ENCODE assay signal across 11 cellular contexts in the genomic region with DNA sequence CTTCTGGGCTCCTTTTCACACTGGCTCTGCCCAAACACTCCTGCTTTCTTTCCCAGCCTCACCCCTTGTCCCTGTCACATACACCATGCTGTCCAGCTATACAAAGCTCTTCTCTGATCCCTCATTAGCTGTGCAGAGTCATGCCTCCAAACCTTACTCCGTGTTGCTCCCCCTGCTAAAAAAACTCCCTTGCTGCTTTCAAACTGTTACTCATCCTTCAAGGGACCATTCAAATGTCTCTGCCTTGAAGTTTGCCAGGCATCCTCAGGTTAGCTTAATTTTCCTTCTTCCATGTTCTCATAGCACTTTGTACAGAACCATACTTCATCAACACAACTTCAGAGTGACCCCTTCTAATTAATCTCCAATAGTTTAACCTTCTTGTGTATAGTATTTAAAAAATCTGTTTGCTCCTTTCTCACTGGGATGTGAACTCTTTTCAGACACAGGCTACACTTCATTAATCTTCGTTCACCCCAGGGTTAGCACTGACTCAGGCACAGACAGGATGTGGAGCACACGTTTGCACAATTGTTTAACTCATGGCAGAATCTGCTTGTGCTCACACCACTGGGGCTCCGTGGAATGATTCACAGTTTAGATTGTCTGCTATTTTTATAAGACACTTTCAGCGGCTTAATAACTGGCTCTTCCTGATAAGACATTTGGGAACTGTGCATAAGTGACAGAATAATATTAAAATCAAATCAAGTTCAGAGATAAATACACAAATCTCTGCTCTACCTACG. TPM values are rescaled to one million over a fixed set of nuclear protein-coding genes. Genes with fewer than 3 reads are reported as not detected.
DNase-seq lines count a peak whose midpoint lies in the region; FAIRE-seq and TF ChIP-seq lines count a peak whose summit lies in the region.
"Had no signal": no experiment of that assay in that cellular context is flagged by ENCODE, and none has a peak within 500 bp of the region (broad histone marks: within the 10 kb centered on the region; RNA-seq: fewer than 3 reads in every experiment).

No MANE protein-coding gene starts in this region.

- FAIRE-seq in RCC 7860 (lab: Jason Lieb, UNC) = peak; percentile 96
- FAIRE-seq: urothelium cell line had no signal

- H3K36me3 ChIP-seq in DOHH2 (ENCODE audit: control insufficient read depth, low read length) (no peaks in the 10 kb centered on the region; the same call in 1 of the 2 replicates), kidney epithelial cell (ENCODE audit: control insufficient read depth, insufficient read depth, low read length) (no peaks in the 10 kb centered on the region)

- H3K9me2 ChIP-seq in DOHH2 (replicated peaks; ENCODE audit: control insufficient read depth, low read length) = no peaks in the 10 kb centered on the region

- H3K4me3 ChIP-seq in DOHH2 (ENCODE audit: low read length) (peak overlapping the region; percentile 51), kidney epithelial cell (ENCODE audit: low read depth, low read length) (no peak overlapping the region)

- peak overlapping the region; percentile 74 for H3K4me2 ChIP-seq in DOHH2 (ENCODE audit: low read length)

- in situ Hi-C loops in GM13976 (cut with MboI; ENCODE audit: low sequenced_read_pairs, unreplicated experiment) = no loop called here

- TF ChIP-seq CTCF in DOHH2 (IDR thresholded peaks at IDR 0.05; ENCODE audit: low read depth, low read length, poor library complexity, severe bottlenecking) = no peak
- no peak for TF ChIP-seq CTCF in kidney epithelial cell (IDR thresholded peaks at IDR 0.05; ENCODE audit: insufficient read depth, low read length, poor library complexity, severe bottlenecking)
- no peak for TF ChIP-seq CTCF in GM13976 (IDR thresholded peaks at IDR 0.05; ENCODE audit: borderline replicate concordance, control extremely low read depth, extremely low read depth, insufficient read depth, missing control alignments)
- TF ChIP-seq CTCF in GM20000 (IDR thresholded peaks at IDR 0.05; ENCODE audit: extremely low read depth, missing control alignments) = no peak

- peaks cover 2% of the 10 kb centered on the region; the same call in 1 of the 2 replicates for H3K79me2 ChIP-seq in DOHH2 (ENCODE audit: control insufficient read depth, low read length)

- H3K27me3 ChIP-seq in DOHH2 (ENCODE audit: control insufficient read depth, low read length) = no peaks in the 10 kb centered on the region
- H3K27me3 ChIP-seq in kidney epithelial cell (ENCODE audit: control insufficient read depth, insufficient read depth, low read length) = no peaks in the 10 kb centered on the region

- H3K4me1 ChIP-seq in DOHH2 (ENCODE audit: control insufficient read depth, low read length) = peaks cover 64% of the 10 kb centered on the region

- peak overlapping the region; percentile 68 for H3K27ac ChIP-seq in DOHH2 (ENCODE audit: low read depth, low read length)

- H4K20me1 ChIP-seq in DOHH2 (ENCODE audit: control insufficient read depth, insufficient read depth, low read depth, low read length) = no peaks in the 10 kb centered on the region

- H3K9me3 ChIP-seq in DOHH2 (ENCODE audit: control insufficient read depth, insufficient read depth, low read length) = no peaks in the 10 kb centered on the region

- peak; percentile 77 for DNase-seq in HCEC 1CT
- DNase-seq in RCC 7860 (ENCODE audit: low spot score) = peak; percentile 78
- DNase-seq in kidney epithelial cell (ENCODE audit: low read depth) = peak; percentile 78
- DNase-seq in AML-193 (lab: John Stamatoyannopoulos, UW) = no peak
- no peak for DNase-seq in GM13976 (ENCODE audit: low spot score)
- no peak for DNase-seq in GM20000 (ENCODE audit: low spot score)
- DNase-seq in activated T-cell treated with anti-CD3 and anti-CD28 coated beads, Interleukin-2, amount 50 U/mL, for 48 hours = no peak
- DNase-seq: activated CD8-positive, alpha-beta memory T cell treated with anti-CD3 and anti-CD28 coated beads, Interleukin-2, amount 10 ng/mL, durations not matched to agents 7 days and 5 days; OCI-M1 had no signal

- H3F3A ChIP-seq in DOHH2 (ENCODE audit: control insufficient read depth, insufficient read depth) = peaks cover 24% of the 10 kb centered on the region

RNA-seq across cellular contexts. Expression of gene SEL1L3, which starts 21.4 kb away (rescaled TPM):
- 114 and 123 TPM in 2 replicates for total RNA-seq in kidney epithelial cell

RNA-seq across cellular contexts. Expression of gene SMIM20, which starts 29.8 kb away (rescaled TPM):
- 39.8 and 50.0 TPM in 2 replicates for total RNA-seq in kidney epithelial cell

Comparison
In these comparisons a context has a peak if more than half of its experiments do, and no peak if none do; other contexts are left out.
1. DNase-seq: peak in HCEC 1CT (single experiment), RCC 7860 (single experiment) and kidney epithelial cell (single experiment); none in AML-193 (0 of 2), GM13976 (single experiment), GM20000 (single experiment) and activated T-cell treated with anti-CD3 and anti-CD28 coated beads, Interleukin-2, amount 50 U/mL, for 48 hours (0 of 2).